8 cellular contexts compared by ENCODE assay signal in genomic region chr6:27592481-27593199, GRCh38.
DNase-seq lines count a peak whose midpoint lies in the region; ATAC-seq and TF ChIP-seq lines count a peak whose summit lies in the region.

No MANE protein-coding gene starts in this region.

- no peak overlapping the region for H3K27ac Mint-ChIP-seq in activated T-cell treated with anti-CD3 and anti-CD28 coated beads, Interleukin-2, amount 50 U/mL, for 72 hours

- ATAC-seq in GM18907 (IDR thresholded peaks at IDR 0.05; ENCODE audit: unreplicated experiment) (peak; percentile 86), HG03039 (IDR thresholded peaks at IDR 0.05; ENCODE audit: unreplicated experiment) (peak; percentile 93)
- peak; percentile 96 to 98 for ATAC-seq in activated T-cell treated with anti-CD3 and anti-CD28 coated beads, Interleukin-2, amount 50 U/mL, for 72 hours (replicated peaks in 1 of 2)

- peaks cover 50% of the 10 kb centered on the region for H3K27me3 Mint-ChIP-seq in activated T-cell treated with anti-CD3 and anti-CD28 coated beads, Interleukin-2, amount 50 U/mL, for 72 hours (ENCODE audit: low read depth)

- peak; percentile 98 for DNase-seq in COLO829 (ENCODE audit: low spot score)
- DNase-seq in NCI-H446 (lab: John Stamatoyannopoulos, UW): peak; percentile 62 to 70
- DNase-seq in activated T-cell treated with anti-CD3 and anti-CD28 coated beads, Interleukin-2, amount 50 U/mL, for 72 hours: peak; percentile 60 to 64
- DNase-seq in kidney epithelial cell (ENCODE audit: low read depth): no peak
- DNase-seq in germinal center (ENCODE audit: low spot score): no peak
- DNase-seq in tibial artery: no peak

- H3K36me3 ChIP-seq in kidney epithelial cell (ENCODE audit: control insufficient read depth, insufficient read depth, low read length) (no peaks in the 10 kb centered on the region), tibial artery (no peaks in the 10 kb centered on the region)

- peaks cover 0 to 12% (median 4%) of the 10 kb centered on the region in 4 donors for H3K4me1 ChIP-seq in tibial artery

- no peak for TF ChIP-seq CTCF in kidney epithelial cell (IDR thresholded peaks at IDR 0.05; ENCODE audit: insufficient read depth, low read length, poor library complexity, severe bottlenecking)
- no peak for TF ChIP-seq CTCF in tibial artery (IDR thresholded peaks at IDR 0.05)

- H3K27me3 ChIP-seq in kidney epithelial cell (ENCODE audit: control insufficient read depth, insufficient read depth, low read length): peaks cover 21% of the 10 kb centered on the region
- peaks cover 0 to 49% of the 10 kb centered on the region in 2 donors for H3K27me3 ChIP-seq in tibial artery

- H3K4me3 ChIP-seq in kidney epithelial cell (ENCODE audit: low read depth, low read length): peak overlapping the region; percentile 34
- H3K4me3 ChIP-seq in tibial artery: no peak overlapping the region

- no peaks in the 10 kb centered on the region for H3K4me1 Mint-ChIP-seq in activated T-cell treated with anti-CD3 and anti-CD28 coated beads, Interleukin-2, amount 50 U/mL, for 72 hours (ENCODE audit: low read depth)

- no peak overlapping the region for H3K27ac ChIP-seq in tibial artery

- H3K9me3 ChIP-seq in tibial artery: no peaks in the 10 kb centered on the region

- intact Hi-C loops in tibial artery (cut with DNase I; ENCODE audit: low total_unique reads): no loop called here

- no peaks in the 10 kb centered on the region for H3K36me3 Mint-ChIP-seq in activated T-cell treated with anti-CD3 and anti-CD28 coated beads, Interleukin-2, amount 50 U/mL, for 72 hours (ENCODE audit: insufficient read depth in 2 of 2)

- H3K9me3 Mint-ChIP-seq in activated T-cell treated with anti-CD3 and anti-CD28 coated beads, Interleukin-2, amount 50 U/mL, for 72 hours: no peaks in the 10 kb centered on the region

- no peak overlapping the region for H3K4me3 Mint-ChIP-seq in activated T-cell treated with anti-CD3 and anti-CD28 coated beads, Interleukin-2, amount 50 U/mL, for 72 hours

Comparison
In these comparisons a context has a peak if more than half of its experiments do, and no peak if none do; other contexts are left out.
1. DNase-seq: peak in COLO829 (single experiment), NCI-H446 (2 of 2) and activated T-cell treated with anti-CD3 and anti-CD28 coated beads, Interleukin-2, amount 50 U/mL, for 72 hours (2 of 2); none in kidney epithelial cell (single experiment), germinal center (single experiment) and tibial artery (0 of 2).
2. Peak in every context shown above with its lines, with median percentiles within 50 percentile points of each other: ATAC-seq.